1 cellular context compared by ENCODE assay signal in the genomic region with DNA sequence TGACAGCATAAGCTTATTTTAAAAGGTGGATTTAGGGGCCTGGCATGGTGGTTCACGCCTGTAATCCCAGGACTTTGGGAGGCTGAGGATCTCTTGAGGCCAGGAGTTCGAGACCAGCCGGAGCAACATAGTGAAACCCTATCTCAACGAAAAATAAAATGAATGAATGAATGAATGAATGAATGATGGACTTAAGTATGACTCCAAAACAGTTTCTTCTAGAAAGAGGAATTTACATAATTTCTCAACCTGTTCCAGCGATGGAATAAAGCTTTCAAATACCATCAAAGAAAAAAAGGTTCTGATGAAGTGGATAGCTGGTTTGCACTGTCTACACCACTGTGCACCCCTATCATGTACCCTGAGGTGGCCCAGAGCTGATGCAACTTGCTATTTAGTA.
TF ChIP-seq lines count a peak whose summit lies in the region.

No MANE protein-coding gene starts in this region.

TF ChIP-seq in SK-N-SH treated with all-trans-retinoic acid at 6 μM for 48 hours, 23 proteins besides CTCF, POLR2A, EP300 and RAD21 (continued from another document):
- TF ChIP-seq, protein P1, sequence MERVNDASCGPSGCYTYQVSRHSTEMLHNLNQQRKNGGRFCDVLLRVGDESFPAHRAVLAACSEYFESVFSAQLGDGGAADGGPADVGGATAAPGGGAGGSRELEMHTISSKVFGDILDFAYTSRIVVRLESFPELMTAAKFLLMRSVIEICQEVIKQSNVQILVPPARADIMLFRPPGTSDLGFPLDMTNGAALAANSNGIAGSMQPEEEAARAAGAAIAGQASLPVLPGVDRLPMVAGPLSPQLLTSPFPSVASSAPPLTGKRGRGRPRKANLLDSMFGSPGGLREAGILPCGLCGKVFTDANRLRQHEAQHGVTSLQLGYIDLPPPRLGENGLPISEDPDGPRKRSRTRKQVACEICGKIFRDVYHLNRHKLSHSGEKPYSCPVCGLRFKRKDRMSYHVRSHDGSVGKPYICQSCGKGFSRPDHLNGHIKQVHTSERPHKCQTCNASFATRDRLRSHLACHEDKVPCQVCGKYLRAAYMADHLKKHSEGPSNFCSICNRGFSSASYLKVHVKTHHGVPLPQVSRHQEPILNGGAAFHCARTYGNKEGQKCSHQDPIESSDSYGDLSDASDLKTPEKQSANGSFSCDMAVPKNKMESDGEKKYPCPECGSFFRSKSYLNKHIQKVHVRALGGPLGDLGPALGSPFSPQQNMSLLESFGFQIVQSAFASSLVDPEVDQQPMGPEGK (CRISPR knock-in tag; IDR thresholded peaks at IDR 0.05; ENCODE audit: borderline replicate concordance), result no peak
- TF ChIP-seq ZNF70 (CRISPR knock-in tag; IDR thresholded peaks at IDR 0.05) (no peak), TCF4 (CRISPR knock-in tag; IDR thresholded peaks at IDR 0.05; ENCODE audit: borderline replicate concordance) (no peak), BACH2 (CRISPR knock-in tag; IDR thresholded peaks at IDR 0.05; ENCODE audit: borderline replicate concordance) (no peak), CSDC2 (CRISPR knock-in tag; IDR thresholded peaks at IDR 0.05) (no peak)
- TF ChIP-seq, protein P2, sequence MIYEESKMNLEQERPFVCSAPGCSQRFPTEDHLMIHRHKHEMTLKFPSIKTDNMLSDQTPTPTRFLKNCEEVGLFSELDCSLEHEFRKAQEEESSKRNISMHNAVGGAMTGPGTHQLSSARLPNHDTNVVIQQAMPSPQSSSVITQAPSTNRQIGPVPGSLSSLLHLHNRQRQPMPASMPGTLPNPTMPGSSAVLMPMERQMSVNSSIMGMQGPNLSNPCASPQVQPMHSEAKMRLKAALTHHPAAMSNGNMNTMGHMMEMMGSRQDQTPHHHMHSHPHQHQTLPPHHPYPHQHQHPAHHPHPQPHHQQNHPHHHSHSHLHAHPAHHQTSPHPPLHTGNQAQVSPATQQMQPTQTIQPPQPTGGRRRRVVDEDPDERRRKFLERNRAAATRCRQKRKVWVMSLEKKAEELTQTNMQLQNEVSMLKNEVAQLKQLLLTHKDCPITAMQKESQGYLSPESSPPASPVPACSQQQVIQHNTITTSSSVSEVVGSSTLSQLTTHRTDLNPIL (CRISPR knock-in tag; IDR thresholded peaks at IDR 0.05; ENCODE audit: low read depth), result no peak
